ENCODE assay signal across 24 cellular contexts in genomic region chr2:46924038-46924437, GRCh38.
"Had no signal": no experiment of that assay in that cellular context is flagged by ENCODE, and none has a peak within 500 bp of the region (broad histone marks: within the 10 kb centered on the region; RNA-seq: fewer than 3 reads in every experiment).

No MANE protein-coding gene starts in this region.

- DNase-seq: kidney glomerular epithelial cell; left ventricle myocardium inferior; midbrain; mucosa of descending colon; naive thymus-derived CD4-positive, alpha-beta T cell; ovary; stimulated activated CD4-positive, alpha-beta T cell treated with anti-CD3 and anti-CD28 coated beads, Interleukin-12 subunit alpha, Interleukin-12 subunit beta, amount 100 ng/mL, for 4 hours; stimulated activated CD4-positive, alpha-beta T cell treated with anti-CD3 and anti-CD28 coated beads, Interleukin-15, amount 100 ng/mL, for 24 hours; stimulated activated CD4-positive, alpha-beta T cell treated with anti-CD3 and anti-CD28 coated beads, Interleukin-2, amount 100 ng/mL, for 24 hours; stimulated activated CD4-positive, alpha-beta T cell treated with anti-CD3 and anti-CD28 coated beads, Interleukin-4, amount 100 ng/mL, for 1 hour; stimulated activated naive B cell treated with anti-CD40 and anti-IgM and Interleukin-4, amounts not matched to agents 10 μg/mL and 1 μg/mL and 100 μg/mL, for 72 hours; stimulated activated naive CD8-positive, alpha-beta T cell treated with anti-CD3 and anti-CD28 coated beads, Interleukin-15, Interleukin-2, amounts not matched to agents 100 U/mL and 50 U/mL, for 24 hours; stomach; testis; thyroid gland; transverse colon had no signal

- H3K36me3 ChIP-seq: left ventricle myocardium inferior, ovary, right atrium auricular region, stomach, thyroid gland, transverse colon, upper lobe of left lung, vagina had no signal

- ATAC-seq: naive thymus-derived CD4-positive, alpha-beta T cell; natural killer cell treated with Interleukin-12 subunit alpha and Interleukin-12 subunit beta and Interleukin-15 and Interleukin-18, amount 100 ng/mL, for 72 hours; sciatic nerve; stimulated activated naive B cell treated with anti-CD40 and anti-IgM and Interleukin-4, amounts not matched to agents 10 μg/mL and 1 μg/mL and 100 μg/mL, for 72 hours; stimulated activated naive CD8-positive, alpha-beta T cell treated with anti-CD3 and anti-CD28 coated beads, Interleukin-15, Interleukin-2, amounts not matched to agents 100 U/mL and 50 U/mL, for 24 hours had no signal

- H3K4me3 ChIP-seq: left ventricle myocardium inferior, lung, mucosa of descending colon, ovary, right atrium auricular region, skin epidermis, stomach, testis, thyroid gland, transverse colon, upper lobe of left lung, vagina had no signal

- H3K4me1 ChIP-seq: right atrium auricular region, stomach, testis, thyroid gland, upper lobe of left lung, vagina had no signal

- H3K27me3 ChIP-seq: ovary, right atrium auricular region, stomach, testis, thyroid gland, transverse colon, upper lobe of left lung, vagina had no signal

- H3K9me3 ChIP-seq: ovary, testis, thyroid gland, vagina had no signal

- H3K27ac ChIP-seq: left ventricle myocardium inferior, ovary, right atrium auricular region, skin epidermis, stomach, testis, thyroid gland, transverse colon, upper lobe of left lung, vagina had no signal

- FAIRE-seq: keratinocyte had no signal
